In the genomic region with DNA sequence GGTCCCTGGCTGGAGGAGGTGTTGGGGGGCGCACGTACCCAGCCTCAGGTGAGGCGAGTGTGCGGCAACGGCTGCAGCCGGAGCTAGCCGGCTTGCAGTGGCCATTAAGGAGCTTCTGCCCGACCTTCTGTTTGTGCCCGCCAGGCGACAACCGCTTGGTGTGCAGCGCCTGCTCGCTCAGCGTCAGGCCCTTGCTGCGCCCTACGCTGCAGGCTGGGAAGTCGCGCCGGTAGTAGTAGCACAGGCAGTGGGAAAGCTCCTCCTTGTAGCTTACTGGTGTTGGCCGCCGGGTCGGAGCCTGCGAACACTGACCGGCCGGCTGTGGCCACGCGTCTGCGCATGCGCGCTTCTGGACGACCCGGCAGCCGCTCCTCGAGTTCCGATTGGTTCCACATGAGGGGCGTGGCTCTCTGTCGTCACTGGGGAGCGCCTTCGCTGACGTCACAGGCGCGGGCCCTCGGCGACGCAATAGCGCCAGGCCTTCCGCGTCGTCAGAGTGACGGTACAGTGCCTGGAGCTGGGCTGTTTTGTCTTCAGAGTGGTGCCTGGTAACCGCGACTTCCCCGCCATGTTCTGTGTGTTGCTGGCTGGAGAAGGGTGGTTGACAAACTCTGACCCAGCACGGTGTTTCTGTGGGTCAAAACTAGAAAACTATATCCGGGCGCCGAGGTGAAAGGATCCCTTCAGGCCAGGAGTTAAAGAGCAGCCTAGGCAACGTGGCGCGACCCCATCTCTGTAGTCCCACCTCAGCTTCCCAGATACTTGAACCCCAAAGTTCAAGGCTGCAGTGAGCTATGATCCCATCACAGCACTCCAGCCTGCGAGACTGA, we compare ENCODE assay signal across 8 cellular contexts.
DNase-seq lines count a peak whose midpoint lies in the region; ATAC-seq and TF ChIP-seq lines count a peak whose summit lies in the region.

No MANE protein-coding gene starts in this region.

- H3K4me3 ChIP-seq in mammary epithelial cell (replicated peaks in 1 of 3; ENCODE audit: insufficient read depth in 1 of 3, low read depth in 2 of 3, low read length in 3 of 3) (peak overlapping the region; percentile 70 to 98 (median 86)), smooth muscle cell (peak overlapping the region; percentile 64)

- H3K27ac ChIP-seq in VCaP, result peak overlapping the region; percentile 93
- peak overlapping the region; percentile 98 for H3K27ac ChIP-seq in mammary epithelial cell (ENCODE audit: insufficient read depth, low read depth, low read length)
- peak overlapping the region; percentile 99 for H3K27ac ChIP-seq in smooth muscle cell (ENCODE audit: low read depth)

- intact Hi-C loops in mammary epithelial cell (cut with micrococcal nuclease), result loop anchor here (2.0 kb wide), 1 partner anchor 152 kb away; a partner anchor contains a TSS

- no peaks in the 10 kb centered on the region for H3F3A ChIP-seq in smooth muscle cell (ENCODE audit: low read depth)

- CTCF ChIA-PET in mammary epithelial cell (lab: Charles Lee; ENCODE audit: low non-redundant PET), result interaction anchor here (0.6 kb wide), 1 partner anchor 73 kb away, joined by 3 read pairs; no protein-coding TSS in a partner anchor

- BruUV-seq in mammary epithelial cell (replicated peaks; lab: Mats Ljungman, UMichigan), result no TSS peak

- WGBS in mammary epithelial cell (ENCODE audit: low coverage, missing lambda C conversion rate), result 2% methylated on average over 53 of the region's 61 CpGs
- 2% methylated on average over 61 of the region's 61 CpGs for WGBS in smooth muscle cell (ENCODE audit: low lambda C conversion rate)

- H3K9ac ChIP-seq in mammary epithelial cell (ENCODE audit: insufficient read depth, low read length) (peak overlapping the region; percentile 98), smooth muscle cell (ENCODE audit: low read depth) (peak overlapping the region; percentile 99)

- in situ Hi-C loops in ACHN (cut with HindIII; ENCODE audit: low pct_ligation_motif_present, low pct_unique_long_range_greater_than_20kb, low sequenced_read_pairs) (no loop called here), mammary epithelial cell (cut with MboI; ENCODE audit: low sequenced_read_pairs in 2 of 2) (no loop called here)

- H3K4me1 ChIP-seq in mammary epithelial cell (ENCODE audit: insufficient read depth, low read length), result peaks cover 18% of the 10 kb centered on the region
- peaks cover 14% of the 10 kb centered on the region for H3K4me1 ChIP-seq in smooth muscle cell (ENCODE audit: low read depth)

- H3K9me3 ChIP-seq in mammary epithelial cell (replicated peaks; ENCODE audit: insufficient read depth, low read length) (no peaks in the 10 kb centered on the region), smooth muscle cell (replicated peaks; ENCODE audit: low read depth) (no peaks in the 10 kb centered on the region)

- no peaks in the 10 kb centered on the region for H3K27me3 ChIP-seq in mammary epithelial cell (ENCODE audit: insufficient read depth, low read length)
- H3K27me3 ChIP-seq in smooth muscle cell (ENCODE audit: low read depth), result no peaks in the 10 kb centered on the region

- H3K79me2 ChIP-seq in mammary epithelial cell (ENCODE audit: insufficient read depth, low read length) (peaks cover 7% of the 10 kb centered on the region), smooth muscle cell (ENCODE audit: low read depth) (no peaks in the 10 kb centered on the region)

- H3K4me2 ChIP-seq in mammary epithelial cell (ENCODE audit: insufficient read depth, low read depth, low read length) (peak overlapping the region; percentile 88), smooth muscle cell (peak overlapping the region; percentile 92)

- peak; percentile 93 for ATAC-seq in GM18867 (IDR thresholded peaks at IDR 0.05; ENCODE audit: unreplicated experiment)
- ATAC-seq in HG03103 (IDR thresholded peaks at IDR 0.05; ENCODE audit: low read depth, unreplicated experiment), result peak; percentile 92

- H3K36me3 ChIP-seq in mammary epithelial cell (ENCODE audit: insufficient read depth, low read length) (no peaks in the 10 kb centered on the region), smooth muscle cell (ENCODE audit: low read depth) (no peaks in the 10 kb centered on the region)

- peak overlapping the region; percentile 99 for H2AFZ ChIP-seq in mammary epithelial cell (ENCODE audit: low read depth, low read length)
- H2AFZ ChIP-seq in smooth muscle cell (ENCODE audit: low read depth), result peak overlapping the region; percentile 71

- dilution Hi-C loops in mammary epithelial cell (cut with HindIII; ENCODE audit: low sequenced_read_pairs), result no loop called here

- TF ChIP-seq CTCF in VCaP (conservative IDR thresholded peaks at IDR 0.05) (0 out of 2 replicates have a peak, but pooled peaks have one; percentile 14), mammary epithelial cell (conservative IDR thresholded peaks at IDR 0.05 in 1 of 2, IDR thresholded peaks at IDR 0.05 in 1 of 2; ENCODE audit: extremely low read depth in 1 of 2, insufficient read depth in 1 of 2, low read depth in 1 of 2, low read length in 2 of 2) (peak; percentile 21 to 44), smooth muscle cell (IDR thresholded peaks at IDR 0.05; ENCODE audit: borderline replicate concordance, insufficient read depth, poor library complexity, severe bottlenecking) (peak; percentile 16)

- DNase-seq in ACHN, result peak; percentile 100
- DNase-seq in NCI-H2171 treated with DMSO at 0.1 percent for 48 hours (lab: John Stamatoyannopoulos, UW), result peak; percentile 93
- DNase-seq in mammary epithelial cell, result peak; percentile 97
- peak; percentile 97 for DNase-seq in iPS-NIHi7 (ENCODE audit: extremely low spot score)
- DNase-seq in smooth muscle cell (lab: John Stamatoyannopoulos, UW; ENCODE audit: unreplicated experiment), result peak; percentile 96

- H4K20me1 ChIP-seq in mammary epithelial cell (ENCODE audit: insufficient read depth, low read length) (no peaks in the 10 kb centered on the region), smooth muscle cell (ENCODE audit: low read depth) (no peaks in the 10 kb centered on the region)

Comparison
In these comparisons a context has a peak if more than half of its experiments do, and no peak if none do; other contexts are left out.
1. Peak in every context shown above with its lines: DNase-seq, ATAC-seq, H3K4me3 ChIP-seq and H3K27ac ChIP-seq.